Comparison of ENCODE assay signal across 31 cellular contexts in the genomic region with DNA sequence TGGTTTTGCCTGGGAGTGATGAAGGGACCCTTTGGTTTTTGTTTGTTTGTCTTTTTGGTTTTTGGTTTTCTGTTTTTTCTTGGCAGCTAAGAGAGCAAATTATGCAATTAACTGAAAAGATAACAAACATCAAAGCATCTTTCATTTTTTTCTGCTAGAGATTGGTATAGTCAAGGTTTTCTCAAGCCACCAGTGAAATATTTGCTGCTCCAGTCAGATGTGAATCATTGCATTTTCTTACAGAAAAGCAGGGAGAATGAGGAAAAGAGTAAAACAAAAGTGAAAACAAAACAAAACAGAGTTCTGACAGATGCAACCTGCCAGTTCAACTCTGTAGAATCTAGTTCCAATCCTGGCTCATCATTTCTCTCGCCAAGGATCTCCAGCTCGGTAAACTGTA.
"Had no signal": no experiment of that assay in that cellular context is flagged by ENCODE, and none has a peak within 500 bp of the region (broad histone marks: within the 10 kb centered on the region; RNA-seq: fewer than 3 reads in every experiment).

No MANE protein-coding gene starts in this region.

- DNase-seq: activated B cell treated with CpG ODN at 0.5 μM for 24 hours; activated CD4-positive, alpha-beta memory T cell treated with anti-CD3 and anti-CD28 coated beads for 36 hours; activated CD4-positive, alpha-beta T cell treated with anti-CD3 and anti-CD28 coated beads for 4 hours; activated CD4-positive, alpha-beta T cell treated with anti-CD3 and anti-CD28 coated beads, Interleukin-2, amount 10 ng/mL, durations not matched to agents 24 days and 14 days; activated CD4-positive, alpha-beta T cell treated with anti-CD3 and anti-CD28 coated beads, Interleukin-2, amount 50 U/mL, for 1 hour; activated CD4-positive, alpha-beta T cell treated with anti-CD3 and anti-CD28 coated beads, Interleukin-2, amount 50 U/mL, for 4 hours; activated CD4-positive, CD25-positive, alpha-beta regulatory T cell treated with anti-CD3 and anti-CD28 coated beads, Interleukin-2, amount 50 U/mL, for 72 hours; activated CD8-positive, alpha-beta memory T cell treated with anti-CD3 and anti-CD28 coated beads, Interleukin-2, amount 50 U/mL, for 4 hours; activated CD8-positive, alpha-beta T cell treated with anti-CD3 and anti-CD28 coated beads for 36 hours; activated effector memory CD4-positive, alpha-beta T cell treated with anti-CD3 and anti-CD28 coated beads, Interleukin-2, amount 50 U/mL, for 16 hours; activated gamma-delta T cell treated with Interleukin-2 at 50 U/mL for 16 hours; activated naive CD4-positive, alpha-beta T cell; activated naive CD4-positive, alpha-beta T cell treated with anti-CD3 and anti-CD28 coated beads for 36 hours; activated naive CD4-positive, alpha-beta T cell treated with anti-CD3 and anti-CD28 coated beads, Interleukin-2, amount 50 U/mL, for 16 hours; activated naive CD8-positive, alpha-beta T cell treated with anti-CD3 and anti-CD28 coated beads for 36 hours; activated T-cell treated with anti-CD3 and anti-CD28 coated beads for 4 hours; activated T-cell treated with anti-CD3 and anti-CD28 coated beads, Interleukin-2, amount 50 U/mL, for 1 hour; activated T-cell treated with anti-CD3 and anti-CD28 coated beads, Interleukin-2, amount 50 U/mL, for 4 hours; activated T-cell treated with anti-CD3 and anti-CD28 coated beads, Interleukin-2, amount 50 U/mL, for 72 hours; adrenal gland; amygdala; anterior cingulate cortex; body of pancreas; brain microvascular endothelial cell; caudate nucleus; cerebellar nuclear complex; T-helper 1 cell; T-helper 2 cell; T-helper 9 cell had no signal

- ATAC-seq: activated CD8-positive, alpha-beta T cell treated with anti-CD3 and anti-CD28 coated beads for 36 hours; activated naive CD4-positive, alpha-beta T cell treated with anti-CD3 and anti-CD28 coated beads, Interleukin-2, amount 50 U/mL, for 72 hours; activated T-cell treated with anti-CD3 and anti-CD28 coated beads, Interleukin-2, amount 50 U/mL, for 4 hours; activated T-cell treated with anti-CD3 and anti-CD28 coated beads, Interleukin-2, amount 50 U/mL, for 72 hours; activated T-helper 17 cell treated with anti-CD3 and anti-CD28 coated beads, Interleukin-2, amount 50 U/mL, for 72 hours; body of pancreas had no signal
